In genomic region chr1:116763787-116764465, GRCh38 we compare ENCODE assay signal across 1 cellular context.
TF ChIP-seq lines count a peak whose summit lies in the region.

No MANE protein-coding gene starts in this region.

TF ChIP-seq in GM12878, 131 proteins besides CTCF, POLR2A, EP300 and RAD21:
- TF ChIP-seq, protein P1, sequence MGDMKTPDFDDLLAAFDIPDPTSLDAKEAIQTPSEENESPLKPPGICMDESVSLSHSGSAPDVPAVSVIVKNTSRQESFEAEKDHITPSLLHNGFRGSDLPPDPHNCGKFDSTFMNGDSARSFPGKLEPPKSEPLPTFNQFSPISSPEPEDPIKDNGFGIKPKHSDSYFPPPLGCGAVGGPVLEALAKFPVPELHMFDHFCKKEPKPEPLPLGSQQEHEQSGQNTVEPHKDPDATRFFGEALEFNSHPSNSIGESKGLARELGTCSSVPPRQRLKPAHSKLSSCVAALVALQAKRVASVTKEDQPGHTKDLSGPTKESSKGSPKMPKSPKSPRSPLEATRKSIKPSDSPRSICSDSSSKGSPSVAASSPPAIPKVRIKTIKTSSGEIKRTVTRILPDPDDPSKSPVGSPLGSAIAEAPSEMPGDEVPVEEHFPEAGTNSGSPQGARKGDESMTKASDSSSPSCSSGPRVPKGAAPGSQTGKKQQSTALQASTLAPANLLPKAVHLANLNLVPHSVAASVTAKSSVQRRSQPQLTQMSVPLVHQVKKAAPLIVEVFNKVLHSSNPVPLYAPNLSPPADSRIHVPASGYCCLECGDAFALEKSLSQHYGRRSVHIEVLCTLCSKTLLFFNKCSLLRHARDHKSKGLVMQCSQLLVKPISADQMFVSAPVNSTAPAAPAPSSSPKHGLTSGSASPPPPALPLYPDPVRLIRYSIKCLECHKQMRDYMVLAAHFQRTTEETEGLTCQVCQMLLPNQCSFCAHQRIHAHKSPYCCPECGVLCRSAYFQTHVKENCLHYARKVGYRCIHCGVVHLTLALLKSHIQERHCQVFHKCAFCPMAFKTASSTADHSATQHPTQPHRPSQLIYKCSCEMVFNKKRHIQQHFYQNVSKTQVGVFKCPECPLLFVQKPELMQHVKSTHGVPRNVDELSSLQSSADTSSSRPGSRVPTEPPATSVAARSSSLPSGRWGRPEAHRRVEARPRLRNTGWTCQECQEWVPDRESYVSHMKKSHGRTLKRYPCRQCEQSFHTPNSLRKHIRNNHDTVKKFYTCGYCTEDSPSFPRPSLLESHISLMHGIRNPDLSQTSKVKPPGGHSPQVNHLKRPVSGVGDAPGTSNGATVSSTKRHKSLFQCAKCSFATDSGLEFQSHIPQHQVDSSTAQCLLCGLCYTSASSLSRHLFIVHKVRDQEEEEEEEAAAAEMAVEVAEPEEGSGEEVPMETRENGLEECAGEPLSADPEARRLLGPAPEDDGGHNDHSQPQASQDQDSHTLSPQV (IDR thresholded peaks at IDR 0.05) = no peak
- peak; percentile 35; the same call in 1 of the 2 replicates for TF ChIP-seq DPF2 (IDR thresholded peaks at IDR 0.05)
- TF ChIP-seq SMC3 (IDR thresholded peaks at IDR 0.05; ENCODE audit: borderline replicate concordance, low read length) = 0 out of 2 replicates have a peak, but pooled peaks have one; percentile 18
- TF ChIP-seq, protein P2, sequence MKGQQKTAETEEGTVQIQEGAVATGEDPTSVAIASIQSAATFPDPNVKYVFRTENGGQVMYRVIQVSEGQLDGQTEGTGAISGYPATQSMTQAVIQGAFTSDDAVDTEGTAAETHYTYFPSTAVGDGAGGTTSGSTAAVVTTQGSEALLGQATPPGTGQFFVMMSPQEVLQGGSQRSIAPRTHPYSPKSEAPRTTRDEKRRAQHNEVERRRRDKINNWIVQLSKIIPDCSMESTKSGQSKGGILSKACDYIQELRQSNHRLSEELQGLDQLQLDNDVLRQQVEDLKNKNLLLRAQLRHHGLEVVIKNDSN (IDR thresholded peaks at IDR 0.05; ENCODE audit: borderline replicate concordance, extremely low read length, insufficient read depth, low read depth, low read length) = no peak
- no peak for TF ChIP-seq EZH2 (IDR thresholded peaks at IDR 0.05; ENCODE audit: borderline replicate concordance, control insufficient read depth, low read depth, low read length)
